ENCODE assay signal across 11 cellular contexts in the genomic region with DNA sequence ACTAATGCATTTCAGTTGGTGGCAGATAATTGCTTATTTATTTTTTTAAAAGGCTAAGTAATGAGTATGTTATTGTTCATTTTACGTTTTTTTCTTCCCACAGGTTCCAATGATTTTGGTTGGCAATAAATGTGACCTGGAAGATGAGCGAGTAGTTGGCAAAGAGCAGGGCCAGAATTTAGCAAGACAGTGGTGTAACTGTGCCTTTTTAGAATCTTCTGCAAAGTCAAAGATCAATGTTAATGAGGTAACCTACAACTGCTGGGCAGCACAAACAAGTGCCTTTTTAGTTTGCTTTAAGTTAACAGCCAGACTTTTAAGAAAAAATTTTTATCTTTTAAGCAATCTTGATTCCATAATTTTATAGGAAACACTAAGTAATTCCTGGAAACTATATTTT.
"Had no signal": no experiment of that assay in that cellular context is flagged by ENCODE, and none has a peak within 500 bp of the region (broad histone marks: within the 10 kb centered on the region; RNA-seq: fewer than 3 reads in every experiment).

No MANE protein-coding gene starts in this region.

- H3K4me1 ChIP-seq: left ventricle myocardium inferior had no signal

- H3K9me3 Mint-ChIP-seq: natural killer cell treated with Interleukin-12 subunit alpha and Interleukin-12 subunit beta and Interleukin-15 and Interleukin-18, amount 100 ng/mL, for 72 hours had no signal

- H3K4me3 ChIP-seq: left ventricle myocardium inferior, stomach, thoracic aorta had no signal

- DNase-seq: activated CD4-positive, alpha-beta T cell treated with anti-CD3 and anti-CD28 coated beads for 4 hours; left ventricle myocardium inferior; mesendoderm; nucleus accumbens; posterior cingulate gyrus; retina; stimulated activated CD4-positive, alpha-beta T cell treated with anti-CD3 and anti-CD28 coated beads, Interleukin-4, amount 100 ng/mL, for 24 hours; stomach; T-helper 2 cell had no signal

- H3K4me3 Mint-ChIP-seq: natural killer cell treated with Interleukin-12 subunit alpha and Interleukin-12 subunit beta and Interleukin-15 and Interleukin-18, amount 100 ng/mL, for 72 hours had no signal

- ATAC-seq: natural killer cell treated with Interleukin-12 subunit alpha and Interleukin-12 subunit beta and Interleukin-15 and Interleukin-18, amount 100 ng/mL, for 72 hours had no signal

- H3K27ac ChIP-seq: left ventricle myocardium inferior, stomach, thoracic aorta had no signal

- H3K9me3 ChIP-seq: left ventricle myocardium inferior, stomach, thoracic aorta had no signal

- H3K27me3 Mint-ChIP-seq: natural killer cell treated with Interleukin-12 subunit alpha and Interleukin-12 subunit beta and Interleukin-15 and Interleukin-18, amount 100 ng/mL, for 72 hours had no signal

- H3K27ac Mint-ChIP-seq: natural killer cell treated with Interleukin-12 subunit alpha and Interleukin-12 subunit beta and Interleukin-15 and Interleukin-18, amount 100 ng/mL, for 72 hours had no signal

- H3K27me3 ChIP-seq: stomach had no signal
